In genomic region chr9:112042769-112043168, GRCh38 we compare ENCODE assay signal across 27 cellular contexts.
A peak's percentile ranks its signal among the peaks of the same experiment; 100 is the strongest.
DNase-seq lines count a peak whose midpoint lies in the region; ATAC-seq, FAIRE-seq and TF ChIP-seq lines count a peak whose summit lies in the region.
"Had no signal": no experiment of that assay in that cellular context is flagged by ENCODE, and none has a peak within 500 bp of the region (broad histone marks: within the 10 kb centered on the region; RNA-seq: fewer than 3 reads in every experiment).

No MANE protein-coding gene starts in this region.

- no peak overlapping the region for H3K4me3 Mint-ChIP-seq in T-helper 17 cell
- H3K4me3 Mint-ChIP-seq: activated naive CD8-positive, alpha-beta T cell; GM23338; natural killer cell treated with Interleukin-12 subunit alpha and Interleukin-12 subunit beta and Interleukin-15 and Interleukin-18, amount 100 ng/mL, for 72 hours; WTC11 had no signal

- TF ChIP-seq POLR2A in A549 (IDR thresholded peaks at IDR 0.05; ENCODE audit: low read length) (no peak), K562 (conservative IDR thresholded peaks at IDR 0.05) (no peak)

- no TSS peak for BruUV-seq in K562 (replicated peaks; lab: Mats Ljungman, UMichigan)

- H3K36me3 Mint-ChIP-seq in T-helper 17 cell (ENCODE audit: low read depth) = peaks cover 7% of the 10 kb centered on the region

- H2AFZ ChIP-seq in K562 (ENCODE audit: low read depth, low read length) = no peak overlapping the region
- H2AFZ ChIP-seq: GM23338 had no signal

- H3K4me1 ChIP-seq in A549 (peaks cover 58% of the 10 kb centered on the region), HUES6 (ENCODE audit: control insufficient read depth, insufficient read depth, low read length) (peaks cover 23% of the 10 kb centered on the region), K562 (replicated peaks in 1 of 2; ENCODE audit: control insufficient read depth in 2 of 2, insufficient read depth in 2 of 2, low read length in 2 of 2) (no peaks in the 10 kb centered on the region; a peak in 1 of 5 replicates), mesendoderm (ENCODE audit: control insufficient read depth, low read depth, low read length) (peaks cover 8% of the 10 kb centered on the region), left ventricle myocardium inferior (peaks cover 10% of the 10 kb centered on the region)
- H3K4me1 ChIP-seq: ascending aorta, BE2C had no signal

- no peaks in the 10 kb centered on the region for H3K27me3 Mint-ChIP-seq in T-helper 17 cell
- H3K27me3 Mint-ChIP-seq: activated T-helper 17 cell treated with anti-CD3 and anti-CD28 coated beads, Interleukin-2, amount 50 U/mL, for 72 hours; natural killer cell treated with Interleukin-12 subunit alpha and Interleukin-12 subunit beta and Interleukin-15 and Interleukin-18, amount 100 ng/mL, for 72 hours; type B pancreatic cell had no signal

- POLR2A ChIA-PET in A549 (lab: Yijun Ruan, JAX) (no interaction called here), K562 (lab: Yijun Ruan, JAX) (interaction anchor here (1.1 kb wide), 1 partner anchor 9 kb away, joined by 3 read pairs; no protein-coding TSS in a partner anchor)

- peaks cover 22% of the 10 kb centered on the region for H3K4me1 Mint-ChIP-seq in T-helper 17 cell

- intact Hi-C loops in K562 (cut with micrococcal nuclease) = no loop called here
- intact Hi-C loops in left ventricle myocardium inferior (cut with micrococcal nuclease) = no loop called here

- H3K18ac ChIP-seq in mesendoderm (ENCODE audit: low read length) = peak overlapping the region; percentile 56

- no peak overlapping the region for H3K23ac ChIP-seq in mesendoderm (ENCODE audit: low read length)

- H4K8ac ChIP-seq in mesendoderm (ENCODE audit: low read depth, low read length) = no peak overlapping the region

- H3K36me3 ChIP-seq in HUES6 (ENCODE audit: control insufficient read depth, insufficient read depth, low read length) = no peaks in the 10 kb centered on the region
- H3K36me3 ChIP-seq in K562 (ENCODE audit: control insufficient read depth, insufficient read depth, low read length) = peaks cover 76% of the 10 kb centered on the region
- no peaks in the 10 kb centered on the region for H3K36me3 ChIP-seq in mesendoderm (ENCODE audit: control insufficient read depth, insufficient read depth, low read length)
- H3K36me3 ChIP-seq in left ventricle myocardium inferior = peaks cover 28% of the 10 kb centered on the region
- H3K36me3 ChIP-seq: ascending aorta, BE2C had no signal

- TF ChIP-seq RAD21 in A549 (conservative IDR thresholded peaks at IDR 0.05 in 1 of 2, IDR thresholded peaks at IDR 0.05 in 1 of 2) (no peak), K562 (CRISPR knock-in tag; conservative IDR thresholded peaks at IDR 0.05 in 1 of 2, IDR thresholded peaks at IDR 0.05 in 1 of 2) (no peak)

- H2AK5ac ChIP-seq in mesendoderm (ENCODE audit: low read length) = no peak overlapping the region

- in situ Hi-C loops in K562 (cut with MboI) = no loop called here

- no peak overlapping the region for H2BK120ac ChIP-seq in mesendoderm (ENCODE audit: low read depth, low read length)

- H2BK15ac ChIP-seq in mesendoderm (replicated peaks; ENCODE audit: low read depth) = peak overlapping the region; percentile 25

- no peak overlapping the region for H2BK5ac ChIP-seq in mesendoderm (ENCODE audit: low read length)

- H3K27me3 ChIP-seq in HUES6 (ENCODE audit: control insufficient read depth, insufficient read depth, low read length) (no peaks in the 10 kb centered on the region), K562 (ENCODE audit: control insufficient read depth in 2 of 2, insufficient read depth in 2 of 2, low read length in 2 of 2) (no peaks in the 10 kb centered on the region), mesendoderm (ENCODE audit: insufficient read depth, low read length, poor library complexity) (no peaks in the 10 kb centered on the region), left ventricle myocardium inferior (ENCODE audit: low read depth) (no peaks in the 10 kb centered on the region)
- H3K27me3 ChIP-seq: ascending aorta, BE2C, heart right ventricle had no signal

- CTCF ChIA-PET in A549 (lab: Yijun Ruan, JAX) (interaction anchor here (1.4 to 1.5 kb wide), 2 partner anchors 25 to 32 kb away, joined by 4 read pairs; no protein-coding TSS in a partner anchor), K562 (lab: Yijun Ruan, JAX; ENCODE audit: low intra/inter-chr PET ratio) (interaction anchor here (0.6 kb wide), 1 partner anchor 11 kb away, joined by 3 read pairs; no protein-coding TSS in a partner anchor)

- ATAC-seq in A549 (no peak), K562 (no peak), T-helper 17 cell (no peak), HG03139 (IDR thresholded peaks at IDR 0.05; ENCODE audit: unreplicated experiment) (no peak), HG02840 (IDR thresholded peaks at IDR 0.05; ENCODE audit: low FRiP score, unreplicated experiment) (no peak)
- ATAC-seq: activated T-helper 17 cell treated with anti-CD3 and anti-CD28 coated beads, Interleukin-2, amount 50 U/mL, for 72 hours; GM23338; heart right ventricle; natural killer cell treated with Interleukin-12 subunit alpha and Interleukin-12 subunit beta and Interleukin-15 and Interleukin-18, amount 100 ng/mL, for 72 hours; sciatic nerve; WTC11 had no signal

- H4K20me1 ChIP-seq in K562 (replicated peaks; ENCODE audit: control insufficient read depth, insufficient read depth, low read length) = no peaks in the 10 kb centered on the region

- H3K4me2 ChIP-seq in A549 (peak overlapping the region; percentile 61), K562 (ENCODE audit: insufficient read depth, low read length) (no peak overlapping the region), mesendoderm (ENCODE audit: low read length) (no peak overlapping the region)
- H3K4me2 ChIP-seq: GM23338 had no signal

- H3K27ac ChIP-seq in A549 (peak overlapping the region; percentile 80 to 87), HUES6 (ENCODE audit: low read depth, low read length) (peak overlapping the region; percentile 21; the same call in 1 of the 2 replicates), K562 (ENCODE audit: extremely low read depth, low read depth, low read length) (no peak overlapping the region), mesendoderm (ENCODE audit: low read depth, low read length) (peak overlapping the region; percentile 76), left ventricle myocardium inferior (replicated peaks) (no peak overlapping the region)
- H3K27ac ChIP-seq: ascending aorta had no signal

- no peak overlapping the region for H4K5ac ChIP-seq in mesendoderm (ENCODE audit: low read length)

- H3K56ac ChIP-seq in mesendoderm (ENCODE audit: low read length) = no peak overlapping the region

- no peak for DNase-seq in A549 (ENCODE audit: low read depth in 1 of 2, low spot score in 1 of 2)
- DNase-seq in K562 (ENCODE audit: extremely low read depth in 1 of 4, low spot score in 3 of 4) = no peak
- no peak for DNase-seq in mesendoderm
- DNase-seq in T-helper 17 cell = no peak
- DNase-seq in left ventricle myocardium inferior = no peak
- DNase-seq: activated CD4-positive, alpha-beta T cell treated with anti-CD3 and anti-CD28 coated beads, Interleukin-2, amount 50 U/mL, for 48 hours; activated CD8-positive, alpha-beta memory T cell treated with anti-CD3 and anti-CD28 coated beads, Interleukin-2, amount 50 U/mL, for 4 hours; BE2C; cerebellar nuclear complex; DMS79; heart right ventricle; NCI-H1105; NCI-H2029; NCI-H226; posterior cingulate gyrus; T-helper 9 cell had no signal

- H3K9me3 ChIP-seq in A549 = peaks cover 9% of the 10 kb centered on the region
- H3K9me3 ChIP-seq in HUES6 (ENCODE audit: control insufficient read depth, insufficient read depth, low read depth, low read length) = peaks cover 9% of the 10 kb centered on the region; the same call in 1 of the 2 replicates
- H3K9me3 ChIP-seq in K562 (replicated peaks; ENCODE audit: control insufficient read depth, insufficient read depth, low read depth, low read length) = no peaks in the 10 kb centered on the region
- no peaks in the 10 kb centered on the region for H3K9me3 ChIP-seq in T-helper 17 cell (ENCODE audit: control insufficient read depth, low read length, poor library complexity, severe bottlenecking)
- no peaks in the 10 kb centered on the region for H3K9me3 ChIP-seq in left ventricle myocardium inferior (replicated peaks)
- H3K9me3 ChIP-seq: ascending aorta, BE2C had no signal

- no peak for FAIRE-seq in A549 (lab: Jason Lieb, UNC)
- no peak for FAIRE-seq in K562 (lab: Jason Lieb, UNC)

- no peak overlapping the region for H3K27ac Mint-ChIP-seq in T-helper 17 cell
- H3K27ac Mint-ChIP-seq: activated naive CD8-positive, alpha-beta T cell; activated T-helper 17 cell treated with anti-CD3 and anti-CD28 coated beads, Interleukin-2, amount 50 U/mL, for 72 hours had no signal

- TF ChIP-seq CTCF in A549 (IDR thresholded peaks at IDR 0.05) (no peak), K562 (IDR thresholded peaks at IDR 0.05 in 2 of 3, conservative IDR thresholded peaks at IDR 0.05 in 1 of 3; ENCODE audit: insufficient read depth in 2 of 3, low read depth in 1 of 3, low read length in 3 of 3) (no peak), left ventricle myocardium inferior (IDR thresholded peaks at IDR 0.05; ENCODE audit: borderline replicate concordance) (no peak)

- H3K79me2 ChIP-seq in K562 (ENCODE audit: control insufficient read depth, insufficient read depth, low read length) (no peaks in the 10 kb centered on the region), mesendoderm (ENCODE audit: control insufficient read depth, insufficient read depth, low read length) (no peaks in the 10 kb centered on the region)

- H3K79me1 ChIP-seq in mesendoderm (ENCODE audit: low read length) = no peaks in the 10 kb centered on the region

- peak overlapping the region; percentile 50 for H3K4ac ChIP-seq in mesendoderm (ENCODE audit: low read depth, low read length)

- no peaks in the 10 kb centered on the region for H3K9me1 ChIP-seq in K562 (ENCODE audit: control insufficient read depth, insufficient read depth, low read length)

- H3K9ac ChIP-seq in HUES6 (ENCODE audit: low read length) = no peak overlapping the region
- H3K9ac ChIP-seq in K562 (ENCODE audit: insufficient read depth in 1 of 2, low read depth in 2 of 2, low read length in 2 of 2) = no peak overlapping the region
- H3K9ac ChIP-seq in mesendoderm (ENCODE audit: low read length) = no peak overlapping the region

- 86% methylated on average over 5 of the region's 5 CpGs for WGBS in A549 (ENCODE audit: missing lambda C conversion rate)
- 85% methylated on average over 5 of the region's 5 CpGs for WGBS in K562 (ENCODE audit: insufficient coverage, low coverage, missing lambda C conversion rate)
- no CpG with 5 or more reads among the region's 5 CpGs for WGBS in mesendoderm (ENCODE audit: extremely low coverage, insufficient coverage, low lambda C conversion rate)

- H3K4me3 ChIP-seq in A549 (no peak overlapping the region), HUES6 (ENCODE audit: low read depth, low read length) (no peak overlapping the region), K562 (no peak overlapping the region), mesendoderm (ENCODE audit: low read length) (no peak overlapping the region), left ventricle myocardium inferior (no peak overlapping the region)
- H3K4me3 ChIP-seq: ascending aorta, GM23338, heart right ventricle had no signal

- TF ChIP-seq EP300 in A549 (IDR thresholded peaks at IDR 0.05) = no peak
- no peak for TF ChIP-seq EP300 in K562 (IDR thresholded peaks at IDR 0.05; ENCODE audit: low read length)

TF ChIP-seq in A549, 52 proteins besides CTCF, POLR2A, EP300 and RAD21 (continues in another document):
- no peak for TF ChIP-seq RNF2 (IDR thresholded peaks at IDR 0.05; ENCODE audit: borderline replicate concordance, low read depth)

Comparison
In these comparisons a context has a peak if more than half of its experiments do, and no peak if none do; other contexts are left out.
1. H3K27ac ChIP-seq: peak in A549 (2 of 2), HUES6 (single experiment) and mesendoderm (single experiment); none in K562 (single experiment) and left ventricle myocardium inferior (single experiment).